ENCODE assay signal across 24 cellular contexts in the genomic region with DNA sequence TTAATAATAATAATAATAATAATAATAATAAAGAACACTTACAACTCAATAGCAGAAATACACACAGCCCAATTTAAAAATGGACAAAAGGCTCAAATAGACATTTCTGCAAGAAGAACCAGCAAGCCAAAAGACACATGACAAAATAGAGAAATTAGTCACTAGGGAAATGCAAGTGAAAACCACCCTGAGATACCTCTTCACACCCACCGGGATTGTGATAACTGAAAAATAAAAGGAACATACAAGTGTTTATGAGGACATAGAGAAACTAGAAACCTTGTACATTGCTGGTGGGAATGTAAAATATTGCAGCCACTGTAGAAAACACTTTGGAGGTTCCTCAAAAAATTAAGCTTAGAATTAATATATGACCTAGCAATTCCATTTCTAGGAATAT. TPM values are rescaled to one million over a fixed set of nuclear protein-coding genes. Genes with fewer than 3 reads are reported as not detected.
DNase-seq lines count a peak whose midpoint lies in the region; ATAC-seq and TF ChIP-seq lines count a peak whose summit lies in the region.
"Had no signal": no experiment of that assay in that cellular context is flagged by ENCODE, and none has a peak within 500 bp of the region (broad histone marks: within the 10 kb centered on the region; RNA-seq: fewer than 3 reads in every experiment).

No MANE protein-coding gene starts in this region.

- H3K4me1 Mint-ChIP-seq in natural killer cell treated with Interleukin-12 subunit alpha and Interleukin-12 subunit beta and Interleukin-15 and Interleukin-18, amount 100 ng/mL, for 72 hours (ENCODE audit: low read depth in 2 of 2): peaks cover 45 to 51% of the 10 kb centered on the region in 2 donors
- H3K4me1 Mint-ChIP-seq in natural killer cell: peaks cover 17 to 20% of the 10 kb centered on the region in 2 donors
- H3K4me1 Mint-ChIP-seq in activated T-helper 17 cell treated with anti-CD3 and anti-CD28 coated beads, Interleukin-2, amount 50 U/mL, for 72 hours: peaks cover 11% of the 10 kb centered on the region
- H3K4me1 Mint-ChIP-seq: CD4-positive, CD25-positive, alpha-beta regulatory T cell had no signal

- DNase-seq in natural killer cell treated with Interleukin-12 subunit alpha and Interleukin-12 subunit beta and Interleukin-15 and Interleukin-18, amount 100 ng/mL, for 72 hours (ENCODE audit: low spot score): no peak
- no peak for DNase-seq in natural killer cell
- DNase-seq in GM12865 (ENCODE audit: low read depth): peak; percentile 18
- DNase-seq in hypothalamus (lab: John Stamatoyannopoulos, UW): no peak
- no peak for DNase-seq in suprapubic skin (ENCODE audit: low spot score in 2 of 2)
- DNase-seq: 8988T; ACHN; AML-193; CD4-positive, alpha-beta memory T cell; CD4-positive, CD25-positive, alpha-beta regulatory T cell; CD8-positive, alpha-beta memory T cell; COR-L47; DMS 273 treated with DMSO at 0.1 percent for 48 hours; DMS153; DMS53; DMS79; DND-41; EL; GDM1 had no signal

- H3K9me3 ChIP-seq in suprapubic skin: no peaks in the 10 kb centered on the region

- WGBS in suprapubic skin: 84% methylated on average over 1 of the region's 1 CpG

- intact Hi-C loops in natural killer cell (cut with micrococcal nuclease): no loop called here

- no peaks in the 10 kb centered on the region for H3K36me3 ChIP-seq in suprapubic skin

- H3K4me3 ChIP-seq in GM12865 (ENCODE audit: low read depth, low read length) (no peak overlapping the region), suprapubic skin (no peak overlapping the region)
- H3K4me3 ChIP-seq: BLaER1 treated with 17β-estradiol and CSF1 and Interleukin-3, amounts not matched to agents 10 nM and 100 nM had no signal

- TF ChIP-seq CTCF in natural killer cell (IDR thresholded peaks at IDR 0.05): no peak
- no peak for TF ChIP-seq CTCF in GM12865 (IDR thresholded peaks at IDR 0.05; ENCODE audit: insufficient read depth, low read depth, low read length, missing control alignments)
- no peak for TF ChIP-seq CTCF in suprapubic skin (IDR thresholded peaks at IDR 0.05)

- peak overlapping the region; percentile 21 to 35 for H3K27ac Mint-ChIP-seq in natural killer cell treated with Interleukin-12 subunit alpha and Interleukin-12 subunit beta and Interleukin-15 and Interleukin-18, amount 100 ng/mL, for 72 hours
- no peak overlapping the region for H3K27ac Mint-ChIP-seq in natural killer cell
- peak overlapping the region; percentile 29 for H3K27ac Mint-ChIP-seq in activated T-helper 17 cell treated with anti-CD3 and anti-CD28 coated beads, Interleukin-2, amount 50 U/mL, for 72 hours
- H3K27ac Mint-ChIP-seq: B cell; CD4-positive, alpha-beta memory T cell; CD4-positive, CD25-positive, alpha-beta regulatory T cell had no signal

- ATAC-seq in natural killer cell treated with Interleukin-12 subunit alpha and Interleukin-12 subunit beta and Interleukin-15 and Interleukin-18, amount 100 ng/mL, for 72 hours: peak in 1 of 2 donors; percentile 37
- ATAC-seq in natural killer cell (no peak), GM21825 (IDR thresholded peaks at IDR 0.05; ENCODE audit: unreplicated experiment) (no peak)
- ATAC-seq in activated T-helper 17 cell treated with anti-CD3 and anti-CD28 coated beads, Interleukin-2, amount 50 U/mL, for 72 hours (replicated peaks): peak; percentile 27

- H3K36me3 Mint-ChIP-seq in natural killer cell treated with Interleukin-12 subunit alpha and Interleukin-12 subunit beta and Interleukin-15 and Interleukin-18, amount 100 ng/mL, for 72 hours: peaks cover 17% of the 10 kb centered on the region
- no peaks in the 10 kb centered on the region for H3K36me3 Mint-ChIP-seq in natural killer cell
- peaks cover 8% of the 10 kb centered on the region for H3K36me3 Mint-ChIP-seq in activated T-helper 17 cell treated with anti-CD3 and anti-CD28 coated beads, Interleukin-2, amount 50 U/mL, for 72 hours (ENCODE audit: low read depth)
- H3K36me3 Mint-ChIP-seq: CD4-positive, CD25-positive, alpha-beta regulatory T cell had no signal

- H3K4me1 ChIP-seq in suprapubic skin: no peaks in the 10 kb centered on the region

- no peak for TF ChIP-seq POLR2A in suprapubic skin (IDR thresholded peaks at IDR 0.05)

- no peak overlapping the region for H3K27ac ChIP-seq in suprapubic skin
- H3K27ac ChIP-seq: BLaER1 treated with 17β-estradiol and CSF1 and Interleukin-3, amounts not matched to agents 10 nM and 100 nM; C4-2B had no signal

- H3K4me3 Mint-ChIP-seq in natural killer cell treated with Interleukin-12 subunit alpha and Interleukin-12 subunit beta and Interleukin-15 and Interleukin-18, amount 100 ng/mL, for 72 hours: peak overlapping the region; percentile 43
- H3K4me3 Mint-ChIP-seq in natural killer cell: no peak overlapping the region
- no peak overlapping the region for H3K4me3 Mint-ChIP-seq in activated T-helper 17 cell treated with anti-CD3 and anti-CD28 coated beads, Interleukin-2, amount 50 U/mL, for 72 hours
- H3K4me3 Mint-ChIP-seq: B cell; CD4-positive, alpha-beta memory T cell; CD4-positive, CD25-positive, alpha-beta regulatory T cell; CD8-positive, alpha-beta memory T cell had no signal

- H3K27me3 Mint-ChIP-seq in natural killer cell treated with Interleukin-12 subunit alpha and Interleukin-12 subunit beta and Interleukin-15 and Interleukin-18, amount 100 ng/mL, for 72 hours: peaks cover 6 to 9% of the 10 kb centered on the region in 2 donors
- H3K27me3 Mint-ChIP-seq in natural killer cell (ENCODE audit: low read depth in 2 of 2): peaks cover 3 to 13% of the 10 kb centered on the region in 2 donors
- no peaks in the 10 kb centered on the region for H3K27me3 Mint-ChIP-seq in activated T-helper 17 cell treated with anti-CD3 and anti-CD28 coated beads, Interleukin-2, amount 50 U/mL, for 72 hours
- H3K27me3 Mint-ChIP-seq: B cell; CD4-positive, CD25-positive, alpha-beta regulatory T cell; CD8-positive, alpha-beta memory T cell had no signal

- H3K9me3 Mint-ChIP-seq in natural killer cell treated with Interleukin-12 subunit alpha and Interleukin-12 subunit beta and Interleukin-15 and Interleukin-18, amount 100 ng/mL, for 72 hours: peaks cover 6% of the 10 kb centered on the region
- H3K9me3 Mint-ChIP-seq in natural killer cell: no peaks in the 10 kb centered on the region
- H3K9me3 Mint-ChIP-seq in activated T-helper 17 cell treated with anti-CD3 and anti-CD28 coated beads, Interleukin-2, amount 50 U/mL, for 72 hours: peaks cover 5% of the 10 kb centered on the region

- no peaks in the 10 kb centered on the region for H3K27me3 ChIP-seq in suprapubic skin
- H3K27me3 ChIP-seq: BLaER1 treated with 17β-estradiol and CSF1 and Interleukin-3, amounts not matched to agents 10 nM and 100 nM had no signal

- TF ChIP-seq EP300 in suprapubic skin (IDR thresholded peaks at IDR 0.05): no peak

RNA-seq across cellular contexts. Expression of gene ZDHHC14, which starts 59.2 kb away (rescaled TPM):
- 10 to 100 TPM in 1 of 2 donors, 1 to 10 TPM in 1; 6.9 to 10.9 TPM for total RNA-seq in natural killer cell treated with Interleukin-12 subunit alpha and Interleukin-12 subunit beta and Interleukin-15 and Interleukin-18, amount 100 ng/mL, for 72 hours
- total RNA-seq in natural killer cell: 10 to 100 TPM in 2 of 3 donors, 1 to 10 TPM in 1; 6.7 to 11.3 (median 10.6) TPM
- total RNA-seq in activated T-helper 17 cell treated with anti-CD3 and anti-CD28 coated beads, Interleukin-2, amount 50 U/mL, for 72 hours: 1 to 10 TPM; 2.1 to 2.2 TPM
- total RNA-seq in suprapubic skin: 1 to 10 TPM; 4.3 to 9.9 (median 7.7) TPM

Comparison
In these comparisons a context has a peak if more than half of its experiments do, and no peak if none do; other contexts are left out.
1. H3K27ac Mint-ChIP-seq: peak in natural killer cell treated with Interleukin-12 subunit alpha and Interleukin-12 subunit beta and Interleukin-15 and Interleukin-18, amount 100 ng/mL, for 72 hours (2 of 2) and activated T-helper 17 cell treated with anti-CD3 and anti-CD28 coated beads, Interleukin-2, amount 50 U/mL, for 72 hours (single experiment); none in natural killer cell (0 of 2).